In the genomic region with DNA sequence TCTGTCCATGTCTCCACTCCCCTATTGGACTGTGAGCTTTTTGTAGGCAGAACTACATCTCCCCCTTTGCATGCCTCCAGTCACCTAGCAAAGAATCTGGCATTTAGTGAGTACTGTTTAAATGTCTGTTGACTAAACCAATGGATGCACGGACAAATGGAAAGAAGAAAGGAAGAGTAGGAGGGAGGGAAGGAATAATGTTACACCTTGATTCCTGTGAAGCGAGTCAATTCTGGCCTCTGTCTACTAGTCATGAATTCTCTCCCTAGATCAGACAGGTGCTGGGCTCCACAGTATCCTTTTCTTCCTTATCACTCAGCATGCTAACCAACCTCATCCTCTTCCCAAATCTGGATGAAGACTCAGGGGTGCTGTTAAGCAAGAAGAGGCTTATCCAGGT, we compare ENCODE assay signal across 13 cellular contexts.
"Had no signal": no experiment of that assay in that cellular context is flagged by ENCODE, and none has a peak within 500 bp of the region (broad histone marks: within the 10 kb centered on the region; RNA-seq: fewer than 3 reads in every experiment).

No MANE protein-coding gene starts in this region.

- H3K4me3 Mint-ChIP-seq: natural killer cell treated with Interleukin-12 subunit alpha and Interleukin-12 subunit beta and Interleukin-15 and Interleukin-18, amount 100 ng/mL, for 72 hours; stimulated activated naive B cell treated with anti-CD40 and anti-IgM and Interleukin-4, amounts not matched to agents 10 μg/mL and 1 μg/mL and 100 μg/mL, for 72 hours had no signal

- H3K27ac ChIP-seq: cardiac muscle cell, spleen had no signal

- H3K9me3 Mint-ChIP-seq: natural killer cell treated with Interleukin-12 subunit alpha and Interleukin-12 subunit beta and Interleukin-15 and Interleukin-18, amount 100 ng/mL, for 72 hours; stimulated activated naive B cell treated with anti-CD40 and anti-IgM and Interleukin-4, amounts not matched to agents 10 μg/mL and 1 μg/mL and 100 μg/mL, for 72 hours had no signal

- DNase-seq: activated CD4-positive, alpha-beta T cell treated with anti-CD3 and anti-CD28 coated beads, Interleukin-2, amount 50 U/mL, for 48 hours; activated CD4-positive, CD25-positive, alpha-beta regulatory T cell treated with anti-CD3 and anti-CD28 coated beads, Interleukin-2, amount 50 U/mL, for 72 hours; activated naive CD4-positive, alpha-beta T cell; effector CD4-positive, alpha-beta T cell; hippocampal formation; occipital lobe; spleen; stimulated activated CD4-positive, alpha-beta T cell treated with anti-CD3 and anti-CD28 coated beads, Interleukin-1b, Interleukin-23, amount 100 ng/mL, for 48 hours; stimulated activated naive B cell treated with anti-CD40 and anti-IgM and Interleukin-4, amounts not matched to agents 10 μg/mL and 1 μg/mL and 100 μg/mL, for 72 hours; trophoblast cell had no signal

- ATAC-seq: natural killer cell treated with Interleukin-12 subunit alpha and Interleukin-12 subunit beta and Interleukin-15 and Interleukin-18, amount 100 ng/mL, for 72 hours; sciatic nerve; stimulated activated naive B cell treated with anti-CD40 and anti-IgM and Interleukin-4, amounts not matched to agents 10 μg/mL and 1 μg/mL and 100 μg/mL, for 72 hours had no signal

- H3K27me3 ChIP-seq: cardiac muscle cell had no signal

- H3K9me3 ChIP-seq: spleen had no signal

- H3K4me1 Mint-ChIP-seq: stimulated activated naive B cell treated with anti-CD40 and anti-IgM and Interleukin-4, amounts not matched to agents 10 μg/mL and 1 μg/mL and 100 μg/mL, for 72 hours had no signal

- H3K27ac Mint-ChIP-seq: natural killer cell treated with Interleukin-12 subunit alpha and Interleukin-12 subunit beta and Interleukin-15 and Interleukin-18, amount 100 ng/mL, for 72 hours; stimulated activated naive B cell treated with anti-CD40 and anti-IgM and Interleukin-4, amounts not matched to agents 10 μg/mL and 1 μg/mL and 100 μg/mL, for 72 hours had no signal

- H3K4me3 ChIP-seq: cardiac muscle cell, spleen had no signal

- H3K36me3 Mint-ChIP-seq: natural killer cell treated with Interleukin-12 subunit alpha and Interleukin-12 subunit beta and Interleukin-15 and Interleukin-18, amount 100 ng/mL, for 72 hours; stimulated activated naive B cell treated with anti-CD40 and anti-IgM and Interleukin-4, amounts not matched to agents 10 μg/mL and 1 μg/mL and 100 μg/mL, for 72 hours had no signal

- H3K36me3 ChIP-seq: cardiac muscle cell, spleen had no signal

- H3K27me3 Mint-ChIP-seq: natural killer cell treated with Interleukin-12 subunit alpha and Interleukin-12 subunit beta and Interleukin-15 and Interleukin-18, amount 100 ng/mL, for 72 hours had no signal

- H3K4me1 ChIP-seq: spleen had no signal
